8 cellular contexts compared by ENCODE assay signal in the genomic region with DNA sequence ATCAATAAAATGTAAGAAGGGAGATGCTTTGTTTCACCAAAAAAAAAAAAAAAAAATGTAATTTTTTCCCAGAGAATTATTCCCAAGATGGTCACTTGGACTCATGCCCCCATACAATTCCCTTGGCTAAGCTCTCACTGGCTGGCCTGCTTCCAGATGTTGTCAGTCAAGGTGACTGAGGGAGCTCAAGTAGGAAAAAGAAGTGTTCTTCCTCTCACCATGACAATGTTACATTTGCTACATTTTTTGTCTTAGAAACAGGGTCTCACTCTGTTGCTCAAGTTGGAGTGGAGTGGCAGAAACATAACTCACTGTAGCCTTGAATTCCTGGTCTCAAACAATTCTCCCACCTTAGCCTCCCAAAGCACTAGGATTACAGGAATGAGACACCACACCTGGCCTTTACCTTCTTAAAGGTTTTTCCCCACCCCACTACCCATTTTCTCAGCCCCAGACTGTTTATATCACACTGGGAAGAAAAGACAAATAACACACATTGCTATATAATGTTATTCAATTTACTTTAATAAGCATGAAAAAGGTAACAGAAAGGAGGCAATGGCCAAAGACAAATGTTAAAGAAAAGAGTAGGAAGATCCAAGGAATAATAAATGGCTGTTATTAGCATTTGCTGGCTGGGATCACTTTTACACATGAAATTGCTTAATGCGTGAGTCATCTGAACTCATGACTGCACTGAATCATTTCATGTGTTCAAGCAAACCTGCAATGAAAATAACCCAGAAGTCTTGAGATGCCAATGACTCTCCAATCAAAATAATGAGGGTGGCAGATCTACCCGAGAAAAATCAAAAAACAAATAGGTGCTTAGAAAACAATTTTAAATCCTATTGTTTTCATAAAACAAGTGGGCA. TPM values are rescaled to one million over a fixed set of nuclear protein-coding genes. Genes with fewer than 3 reads are reported as not detected.
DNase-seq lines count a peak whose midpoint lies in the region; ATAC-seq and TF ChIP-seq lines count a peak whose summit lies in the region.

No MANE protein-coding gene starts in this region.

- H3K4me1 ChIP-seq in lung (ENCODE audit: control insufficient read depth in 2 of 2, insufficient read depth in 2 of 2, low read length in 2 of 2) = peaks cover 4 to 18% of the 10 kb centered on the region in 2 donors

- no peak for DNase-seq in Right ventricle myocardium inferior (ENCODE audit: missing footprints)
- DNase-seq in cardiac septum (ENCODE audit: low spot score) = no peak
- peak; percentile 93 to 96 for DNase-seq in cardiac fibroblast (ENCODE audit: low read depth in 2 of 2)
- DNase-seq in lung (ENCODE audit: low spot score) = no peak
- no peak for DNase-seq in NCI-H1694 treated with DMSO at 0.1 percent for 48 hours (lab: John Stamatoyannopoulos, UW)
- no peak for DNase-seq in activated gamma-delta T cell treated with Interleukin-2 at 50 U/mL for 16 hours

- ATAC-seq in Right ventricle myocardium inferior (peak; percentile 69), lung (ENCODE audit: insufficient read depth, low FRiP score) (peak; percentile 82), GM18517 (IDR thresholded peaks at IDR 0.05; ENCODE audit: unreplicated experiment) (no peak), HG02981 (IDR thresholded peaks at IDR 0.05; ENCODE audit: unreplicated experiment) (no peak)

- H3K36me3 ChIP-seq in lung (ENCODE audit: control insufficient read depth in 2 of 2, insufficient read depth in 2 of 2, low read length in 2 of 2) = no peaks in the 10 kb centered on the region

- H3K9me3 ChIP-seq in lung (ENCODE audit: control insufficient read depth in 2 of 2, insufficient read depth in 1 of 2, low read length in 1 of 2) = no peaks in the 10 kb centered on the region

- TF ChIP-seq CTCF in cardiac fibroblast (IDR thresholded peaks at IDR 0.05; ENCODE audit: low read depth, low read length) (no peak), lung (IDR thresholded peaks at IDR 0.05; ENCODE audit: control extremely low read depth, extremely low read depth) (no peak)

- 53 to 68% methylated on average over 2 of the region's 2 CpGs for WGBS in lung, 2 donors

- no peaks in the 10 kb centered on the region for H3K27me3 ChIP-seq in lung (ENCODE audit: control insufficient read depth, insufficient read depth)

- H3K4me3 ChIP-seq in cardiac fibroblast (replicated peaks in 1 of 2; ENCODE audit: low read depth in 2 of 2, low read length in 2 of 2) (no peak overlapping the region), lung (no peak overlapping the region)

- peak overlapping the region; percentile 61 to 75 for H3K27ac ChIP-seq in lung (ENCODE audit: low read depth in 1 of 2, low read length in 1 of 2)

- intact Hi-C loops in Right ventricle myocardium inferior (cut with DNase I) (no loop called here), cardiac septum (cut with DNase I) (no loop called here)

RNA-seq across cellular contexts. Expression of a gene that starts 45.2 kb away (rescaled TPM):
- total RNA-seq in Right ventricle myocardium inferior = 25.3 TPM
- 22.7 TPM for total RNA-seq in cardiac septum
- 10 to 100 TPM; 27.8 to 38.3 TPM for total RNA-seq in lung
- 10 to 100 TPM in 1 of 2 donors, 1 to 10 TPM in 1; 7.5 to 19.0 TPM for polyA plus RNA-seq in lung

Comparison
In these comparisons a context has a peak if more than half of its experiments do, and no peak if none do; other contexts are left out.
1. ATAC-seq: peak in Right ventricle myocardium inferior (single experiment) and lung (single experiment); none in GM18517 (single experiment) and HG02981 (single experiment).
2. DNase-seq: peak in cardiac fibroblast (2 of 2); none in Right ventricle myocardium inferior (single experiment), cardiac septum (single experiment), lung (single experiment), NCI-H1694 treated with DMSO at 0.1 percent for 48 hours (single experiment) and activated gamma-delta T cell treated with Interleukin-2 at 50 U/mL for 16 hours (single experiment).